ENCODE assay signal across 12 cellular contexts in genomic region chr6:134720353-134721094, GRCh38.
DNase-seq lines count a peak whose midpoint lies in the region; ATAC-seq and TF ChIP-seq lines count a peak whose summit lies in the region.
"Had no signal": no experiment of that assay in that cellular context is flagged by ENCODE, and none has a peak within 500 bp of the region (broad histone marks: within the 10 kb centered on the region; RNA-seq: fewer than 3 reads in every experiment).

No MANE protein-coding gene starts in this region.

- peaks cover 19% of the 10 kb centered on the region for H3K4me1 ChIP-seq in ACC112 (ENCODE audit: control insufficient read depth, insufficient read depth, low read length, unreplicated experiment)
- peaks cover 11 to 68% (median 26%) of the 10 kb centered on the region in 3 donors for H3K4me1 ChIP-seq in gastroesophageal sphincter
- peaks cover 12% of the 10 kb centered on the region for H3K4me1 ChIP-seq in osteoblast (ENCODE audit: insufficient read depth, low read length)

- 28 to 29% methylated on average over 5 of the region's 5 CpGs for WGBS in gastroesophageal sphincter (ENCODE audit: low coverage in 1 of 2), 2 donors

- TF ChIP-seq EP300 in gastroesophageal sphincter (IDR thresholded peaks at IDR 0.05): no peak

- DNase-seq in osteoblast (ENCODE audit: insufficient read length, low spot score, missing footprints) (no peak), NCI-H1436 treated with DMSO at 0.1 percent for 48 hours (lab: John Stamatoyannopoulos, UW) (no peak), NCI-H2196 treated with DMSO at 0.1 percent for 48 hours (lab: John Stamatoyannopoulos, UW; ENCODE audit: unreplicated experiment) (no peak), retina (no peak)
- DNase-seq: activated CD4-positive, alpha-beta T cell treated with anti-CD3 and anti-CD28 coated beads, Interleukin-2, amount 50 U/mL, for 48 hours; activated naive CD8-positive, alpha-beta T cell treated with anti-CD3 and anti-CD28 coated beads, Interleukin-2, amount 50 U/mL, for 24 hours; NCI-H2107; stimulated activated CD4-positive, alpha-beta T cell treated with anti-CD3 and anti-CD28 coated beads, Interleukin-4, amount 100 ng/mL, for 1 hour had no signal

- H3K27ac ChIP-seq in ACC112 (ENCODE audit: low read depth, low read length) (no peak overlapping the region), gastroesophageal sphincter (peak overlapping the region in 3 of 4 donors; percentile 46 to 50 (median 47)), osteoblast (ENCODE audit: low read depth, low read length) (no peak overlapping the region)

- TF ChIP-seq CTCF in gastroesophageal sphincter (IDR thresholded peaks at IDR 0.05): no peak
- TF ChIP-seq CTCF in osteoblast (IDR thresholded peaks at IDR 0.05; ENCODE audit: extremely low read depth, low read depth, low read length): no peak

- TF ChIP-seq POLR2A in gastroesophageal sphincter (IDR thresholded peaks at IDR 0.05): no peak

- H2AFZ ChIP-seq in ACC112 (ENCODE audit: low read length, unreplicated experiment): peak overlapping the region; percentile 2
- peak overlapping the region; percentile 77 for H2AFZ ChIP-seq in osteoblast (ENCODE audit: low read length)

- H4K20me1 ChIP-seq in osteoblast (ENCODE audit: insufficient read depth, low read length): no peaks in the 10 kb centered on the region

- H3K9me3 ChIP-seq in gastroesophageal sphincter: no peaks in the 10 kb centered on the region
- H3K9me3 ChIP-seq in osteoblast (ENCODE audit: low read depth, low read length): no peaks in the 10 kb centered on the region

- no peak overlapping the region for H3K4me2 ChIP-seq in osteoblast (ENCODE audit: insufficient read depth, low read length)

- ATAC-seq in SK-N-SH treated with all-trans-retinoic acid at 6 μM for 48 hours (peak; percentile 53), gastroesophageal sphincter (peak; percentile 57), GM18517 (IDR thresholded peaks at IDR 0.05; ENCODE audit: unreplicated experiment) (no peak)
- ATAC-seq: activated naive CD8-positive, alpha-beta T cell treated with anti-CD3 and anti-CD28 coated beads, Interleukin-2, amount 50 U/mL, for 24 hours had no signal

- no peaks in the 10 kb centered on the region for H3K36me3 ChIP-seq in ACC112 (ENCODE audit: insufficient read depth, low read length)
- no peaks in the 10 kb centered on the region for H3K36me3 ChIP-seq in gastroesophageal sphincter
- H3K36me3 ChIP-seq in osteoblast (ENCODE audit: insufficient read depth, low read length): no peaks in the 10 kb centered on the region

- H3K27me3 ChIP-seq in ACC112 (ENCODE audit: insufficient read depth, low read length): no peaks in the 10 kb centered on the region
- no peaks in the 10 kb centered on the region for H3K27me3 ChIP-seq in gastroesophageal sphincter
- no peaks in the 10 kb centered on the region for H3K27me3 ChIP-seq in osteoblast (ENCODE audit: insufficient read depth, low read length)

- H3K4me3 ChIP-seq in ACC112 (ENCODE audit: low read depth, low read length): no peak overlapping the region
- H3K4me3 ChIP-seq in gastroesophageal sphincter: no peak overlapping the region
- no peak overlapping the region for H3K4me3 ChIP-seq in osteoblast (ENCODE audit: insufficient read depth, low read length)

- H3K79me2 ChIP-seq in ACC112 (ENCODE audit: control insufficient read depth, insufficient read depth, low read length, unreplicated experiment) (no peaks in the 10 kb centered on the region), osteoblast (ENCODE audit: insufficient read depth, low read length) (no peaks in the 10 kb centered on the region)

TF ChIP-seq in SK-N-SH treated with all-trans-retinoic acid at 6 μM for 48 hours, 23 proteins besides CTCF, POLR2A, EP300 and RAD21 (continues in another document):
- TF ChIP-seq ARNTL (CRISPR knock-in tag; IDR thresholded peaks at IDR 0.05; ENCODE audit: borderline replicate concordance, low read depth): no peak
- no peak for TF ChIP-seq ZFP30 (CRISPR knock-in tag; IDR thresholded peaks at IDR 0.05)
- no peak for TF ChIP-seq GLIS3 (CRISPR knock-in tag; IDR thresholded peaks at IDR 0.05)
- TF ChIP-seq PPARA (CRISPR knock-in tag; IDR thresholded peaks at IDR 0.05; ENCODE audit: borderline replicate concordance): no peak
- 0 out of 2 replicates have a peak, but pooled peaks have one; percentile 19 for TF ChIP-seq ZFP3 (CRISPR knock-in tag; IDR thresholded peaks at IDR 0.05)
- no peak for TF ChIP-seq CSRNP3 (CRISPR knock-in tag; IDR thresholded peaks at IDR 0.05)
- TF ChIP-seq PATZ1 (CRISPR knock-in tag; IDR thresholded peaks at IDR 0.05; ENCODE audit: borderline replicate concordance): no peak
- peak; percentile 62; the same call in 1 of the 2 replicates for TF ChIP-seq TCF4 (CRISPR knock-in tag; IDR thresholded peaks at IDR 0.05; ENCODE audit: borderline replicate concordance)
- TF ChIP-seq ZC3H10 (CRISPR knock-in tag; IDR thresholded peaks at IDR 0.05): no peak
- TF ChIP-seq TSHZ2 (CRISPR knock-in tag; IDR thresholded peaks at IDR 0.05): peak; percentile 49; the same call in 1 of the 2 replicates
- TF ChIP-seq BACH2 (CRISPR knock-in tag; IDR thresholded peaks at IDR 0.05; ENCODE audit: borderline replicate concordance): peak; percentile 46; the same call in 1 of the 2 replicates
- TF ChIP-seq SNAI2 (CRISPR knock-in tag; IDR thresholded peaks at IDR 0.05): no peak
- no peak for TF ChIP-seq RARB (CRISPR knock-in tag; IDR thresholded peaks at IDR 0.05)
- no peak for TF ChIP-seq CSDC2 (CRISPR knock-in tag; IDR thresholded peaks at IDR 0.05)
- no peak for TF ChIP-seq ZNF8 (CRISPR knock-in tag; IDR thresholded peaks at IDR 0.05)
- peak; percentile 68 for TF ChIP-seq ISL1 (CRISPR knock-in tag; IDR thresholded peaks at IDR 0.05)
- no peak for TF ChIP-seq TOX (CRISPR knock-in tag; IDR thresholded peaks at IDR 0.05; ENCODE audit: borderline replicate concordance)
- no peak; the same call in 1 of the 2 replicates for TF ChIP-seq ESRRG (CRISPR knock-in tag; IDR thresholded peaks at IDR 0.05)
- no peak for TF ChIP-seq CREB5 (CRISPR knock-in tag; IDR thresholded peaks at IDR 0.05; ENCODE audit: low read depth)

Comparison
In these comparisons a context has a peak if more than half of its experiments do, and no peak if none do; other contexts are left out.
1. H3K27ac ChIP-seq: peak in gastroesophageal sphincter (3 of 4); none in ACC112 (single experiment) and osteoblast (single experiment).